In the genomic region with DNA sequence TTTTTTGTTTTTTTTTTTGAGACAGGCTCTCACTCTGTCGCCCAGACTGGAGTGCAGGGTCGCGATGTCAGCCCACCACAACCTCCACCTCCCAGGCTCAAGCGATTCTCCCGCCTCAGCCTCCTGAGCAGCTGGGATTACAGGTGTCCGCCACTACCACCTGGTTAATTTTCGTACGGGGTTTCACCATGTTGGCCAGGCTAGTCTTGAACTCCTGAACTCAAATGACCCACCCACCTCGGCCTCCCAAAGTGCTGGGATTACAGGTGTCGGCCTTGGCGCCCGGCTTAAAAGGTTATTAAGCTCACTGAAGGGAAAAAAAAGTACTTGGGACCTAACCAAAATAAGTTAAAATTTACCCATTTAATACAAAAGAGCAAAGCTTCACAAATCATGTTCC, we compare ENCODE assay signal across 9 cellular contexts. TPM values are rescaled to one million over a fixed set of nuclear protein-coding genes. Genes with fewer than 3 reads are reported as not detected.
A peak's percentile ranks its signal among the peaks of the same experiment; 100 is the strongest.
DNase-seq lines count a peak whose midpoint lies in the region; ATAC-seq and TF ChIP-seq lines count a peak whose summit lies in the region.
"Had no signal": no experiment of that assay in that cellular context is flagged by ENCODE, and none has a peak within 500 bp of the region (broad histone marks: within the 10 kb centered on the region; RNA-seq: fewer than 3 reads in every experiment).

No MANE protein-coding gene starts in this region.

- DNase-seq in activated T-cell treated with anti-CD3 and anti-CD28 coated beads, Interleukin-2, amount 50 U/mL, for 72 hours, result no peak
- no peak for DNase-seq in activated T-cell treated with anti-CD3 and anti-CD28 coated beads, Interleukin-2, amount 50 U/mL, for 48 hours
- DNase-seq in fibroblast of villous mesenchyme (ENCODE audit: low read depth), result no peak
- no peak for DNase-seq in suprapubic skin (ENCODE audit: low spot score in 2 of 2)
- no peak for DNase-seq in T1000 (lab: John Stamatoyannopoulos, UW)
- DNase-seq in kidney tubule cell (ENCODE audit: low spot score), result no peak
- DNase-seq: NCI-H1694 had no signal

- peaks cover 35% of the 10 kb centered on the region for H3K4me1 ChIP-seq in suprapubic skin

- peak overlapping the region; percentile 52 to 76 for H3K4me3 Mint-ChIP-seq in activated T-cell treated with anti-CD3 and anti-CD28 coated beads, Interleukin-2, amount 50 U/mL, for 72 hours

- 88% methylated on average over 12 of the region's 12 CpGs for WGBS in suprapubic skin

- H3K4me3 ChIP-seq in fibroblast of villous mesenchyme (ENCODE audit: low read depth, low read length) (peak overlapping the region; percentile 64), suprapubic skin (peak overlapping the region; percentile 51)

- H3K27ac ChIP-seq in VCaP, result peak overlapping the region; percentile 72; the same call in 1 of the 2 replicates
- H3K27ac ChIP-seq in suprapubic skin, result no peak overlapping the region

- H3K36me3 ChIP-seq in suprapubic skin, result peaks cover 8% of the 10 kb centered on the region

- no peaks in the 10 kb centered on the region for H3K9me3 ChIP-seq in suprapubic skin

- H3K4me1 Mint-ChIP-seq in activated T-cell treated with anti-CD3 and anti-CD28 coated beads, Interleukin-2, amount 50 U/mL, for 72 hours (ENCODE audit: low read depth), result peaks cover 15% of the 10 kb centered on the region

- no peak for ATAC-seq in activated T-cell treated with anti-CD3 and anti-CD28 coated beads, Interleukin-2, amount 50 U/mL, for 72 hours (replicated peaks in 1 of 2)
- no peak for ATAC-seq in HG03095 (IDR thresholded peaks at IDR 0.05; ENCODE audit: unreplicated experiment)

- H3K27ac Mint-ChIP-seq in activated T-cell treated with anti-CD3 and anti-CD28 coated beads, Interleukin-2, amount 50 U/mL, for 72 hours, result no peak overlapping the region

- H3K27me3 ChIP-seq in suprapubic skin, result no peaks in the 10 kb centered on the region

- TF ChIP-seq CTCF in VCaP (conservative IDR thresholded peaks at IDR 0.05), result no peak
- no peak for TF ChIP-seq CTCF in fibroblast of villous mesenchyme (IDR thresholded peaks at IDR 0.05; ENCODE audit: insufficient read depth, low read depth, low read length)
- TF ChIP-seq CTCF in suprapubic skin (IDR thresholded peaks at IDR 0.05), result no peak

- TF ChIP-seq POLR2A in suprapubic skin (IDR thresholded peaks at IDR 0.05), result no peak

- no peak for TF ChIP-seq EP300 in suprapubic skin (IDR thresholded peaks at IDR 0.05)

- no peaks in the 10 kb centered on the region for H3K27me3 Mint-ChIP-seq in activated T-cell treated with anti-CD3 and anti-CD28 coated beads, Interleukin-2, amount 50 U/mL, for 72 hours (ENCODE audit: low read depth)

- H3K9me3 Mint-ChIP-seq in activated T-cell treated with anti-CD3 and anti-CD28 coated beads, Interleukin-2, amount 50 U/mL, for 72 hours, result no peaks in the 10 kb centered on the region

- H3K36me3 Mint-ChIP-seq in activated T-cell treated with anti-CD3 and anti-CD28 coated beads, Interleukin-2, amount 50 U/mL, for 72 hours (ENCODE audit: insufficient read depth in 2 of 2), result no peaks in the 10 kb centered on the region

RNA-seq across cellular contexts. Expression of a gene that starts 1.9 kb away (rescaled TPM):
- 1 to 10 TPM; 4.4 to 4.9 TPM for total RNA-seq in activated T-cell treated with anti-CD3 and anti-CD28 coated beads, Interleukin-2, amount 50 U/mL, for 72 hours
- total RNA-seq in fibroblast of villous mesenchyme, result 12.6 and 19.0 TPM in 2 replicates
- 10 to 100 TPM in 2 of 4 donors, 1 to 10 TPM in 2; 9.0 to 20.3 (median 12.7) TPM for total RNA-seq in suprapubic skin

RNA-seq across cellular contexts. Expression of a gene that starts 42.9 kb away (rescaled TPM):
- total RNA-seq in activated T-cell treated with anti-CD3 and anti-CD28 coated beads, Interleukin-2, amount 50 U/mL, for 72 hours, result under 1 TPM; 0.31 to 0.46 TPM
- total RNA-seq in fibroblast of villous mesenchyme, result under 0.01 and 0.43 TPM in 2 replicates
- 10 to 100 TPM in 1 of 4 donors, 1 to 10 TPM in 3; 6.1 to 11.3 (median 8.1) TPM for total RNA-seq in suprapubic skin

RNA-seq across cellular contexts. Expression of a gene that starts 55.1 kb away (rescaled TPM):
- total RNA-seq in activated T-cell treated with anti-CD3 and anti-CD28 coated beads, Interleukin-2, amount 50 U/mL, for 72 hours, result 10 to 100 TPM; 42.9 to 44.9 TPM
- 30.3 and 33.7 TPM in 2 replicates for total RNA-seq in fibroblast of villous mesenchyme
- 10 to 100 TPM; 32.1 to 54.1 (median 42.5) TPM for total RNA-seq in suprapubic skin
